ENCODE assay signal across 6 cellular contexts in genomic region chr22:32736746-32737145, GRCh38.
"Had no signal": no experiment of that assay in that cellular context is flagged by ENCODE, and none has a peak within 500 bp of the region (broad histone marks: within the 10 kb centered on the region; RNA-seq: fewer than 3 reads in every experiment).

No MANE protein-coding gene starts in this region.

- H3K27ac ChIP-seq: HL-60 had no signal

- H2AFZ ChIP-seq: GM23338 had no signal

- ATAC-seq: GM23338, K562 had no signal

- H3K4me3 ChIP-seq: GM23338, K562 had no signal

- DNase-seq: H9, HCEC 1CT, IMR-90 had no signal

- H3K4me2 ChIP-seq: GM23338 had no signal
